ENCODE assay signal across 10 cellular contexts in genomic region chr6:29975561-29975907, GRCh38. TPM values are rescaled to one million over a fixed set of nuclear protein-coding genes. Genes with fewer than 3 reads are reported as not detected.
DNase-seq lines count a peak whose midpoint lies in the region; ATAC-seq, FAIRE-seq and TF ChIP-seq lines count a peak whose summit lies in the region.
"Had no signal": no experiment of that assay in that cellular context is flagged by ENCODE, and none has a peak within 500 bp of the region (broad histone marks: within the 10 kb centered on the region; RNA-seq: fewer than 3 reads in every experiment).

No MANE protein-coding gene starts in this region.

- H3K4me3 Mint-ChIP-seq in astrocyte (ENCODE audit: unreplicated experiment), result peak overlapping the region; percentile 80

- H3K4me3 ChIP-seq in astrocyte (ENCODE audit: insufficient read depth, low read depth, low read length), result no peak overlapping the region
- H3K4me3 ChIP-seq in lung, result peak overlapping the region; percentile 43

- H3K36me3 Mint-ChIP-seq in astrocyte (ENCODE audit: low read depth, unreplicated experiment), result peaks cover 3% of the 10 kb centered on the region

- no peaks in the 10 kb centered on the region for H3K79me2 ChIP-seq in astrocyte (ENCODE audit: insufficient read depth, low read length)

- H3K4me2 ChIP-seq in astrocyte (ENCODE audit: low read length), result peak overlapping the region; percentile 19

- peak; percentile 14 for DNase-seq in NCI-H82 (lab: John Stamatoyannopoulos, UW)
- DNase-seq in NCI-H82 treated with DMSO at 0.1 percent for 48 hours (lab: John Stamatoyannopoulos, UW; ENCODE audit: unreplicated experiment), result no peak
- DNase-seq in astrocyte (ENCODE audit: low read depth), result no peak
- DNase-seq in lung (ENCODE audit: low spot score), result no peak
- DNase-seq in stimulated activated naive CD8-positive, alpha-beta T cell treated with anti-CD3 and anti-CD28 coated beads, Interleukin-15, Interleukin-2, amounts not matched to agents 100 U/mL and 50 U/mL, for 24 hours, result peak; percentile 13
- DNase-seq: kidney glomerular epithelial cell had no signal

- no peak for TF ChIP-seq POLR2A in GM18505 (IDR thresholded peaks at IDR 0.05; ENCODE audit: borderline replicate concordance, extremely low read depth, insufficient read depth, insufficient read length)

- H3K4me1 ChIP-seq in astrocyte (ENCODE audit: insufficient read depth, low read length) (peaks cover 4% of the 10 kb centered on the region), lung (ENCODE audit: control insufficient read depth in 2 of 2, insufficient read depth in 2 of 2, low read length in 2 of 2) (peaks cover 0 to 6% of the 10 kb centered on the region in 2 donors)

- peaks cover 38% of the 10 kb centered on the region for H3K27me3 ChIP-seq in astrocyte (ENCODE audit: insufficient read depth, low read length)
- no peaks in the 10 kb centered on the region for H3K27me3 ChIP-seq in lung (ENCODE audit: control insufficient read depth, insufficient read depth)

- no peak overlapping the region for H3K27ac Mint-ChIP-seq in astrocyte (ENCODE audit: unreplicated experiment)

- peaks cover 58% of the 10 kb centered on the region for H3K27me3 Mint-ChIP-seq in astrocyte (ENCODE audit: low read depth, unreplicated experiment)

- FAIRE-seq in astrocyte (lab: Jason Lieb, UNC), result no peak
- FAIRE-seq: A549 had no signal

- H3K27ac ChIP-seq in astrocyte (ENCODE audit: low read depth, low read length), result no peak overlapping the region
- peak overlapping the region in 1 of 2 donors; percentile 13 for H3K27ac ChIP-seq in lung (ENCODE audit: low read depth in 1 of 2, low read length in 1 of 2)

- H3K36me3 ChIP-seq in astrocyte (ENCODE audit: insufficient read depth, low read length) (no peaks in the 10 kb centered on the region), lung (ENCODE audit: control insufficient read depth in 2 of 2, insufficient read depth in 2 of 2, low read length in 2 of 2) (no peaks in the 10 kb centered on the region)

- H3K9me3 ChIP-seq in astrocyte (ENCODE audit: insufficient read depth, low read depth, low read length) (no peaks in the 10 kb centered on the region), lung (ENCODE audit: control insufficient read depth in 2 of 2, insufficient read depth in 1 of 2, low read length in 1 of 2) (no peaks in the 10 kb centered on the region)
- H3K9me3 ChIP-seq: A549 had no signal

- H3K9me3 Mint-ChIP-seq in astrocyte (ENCODE audit: unreplicated experiment), result peaks cover 3% of the 10 kb centered on the region

- no peak overlapping the region for H3K9ac ChIP-seq in astrocyte (ENCODE audit: low read length)

- TF ChIP-seq CTCF in astrocyte (IDR thresholded peaks at IDR 0.05; ENCODE audit: insufficient read depth, low read depth, low read length) (no peak), lung (IDR thresholded peaks at IDR 0.05; ENCODE audit: control extremely low read depth, extremely low read depth) (no peak)

- H4K20me1 ChIP-seq in astrocyte (ENCODE audit: insufficient read depth, low read length), result peaks cover 5% of the 10 kb centered on the region

- H3K4me1 Mint-ChIP-seq in astrocyte (ENCODE audit: low read depth, unreplicated experiment), result peaks cover 9% of the 10 kb centered on the region

- WGBS in lung, 2 donors, result 5 to 12% methylated on average over 25 of the region's 25 CpGs

- ATAC-seq in lung (ENCODE audit: insufficient read depth, low FRiP score) (no peak), HG03045 (IDR thresholded peaks at IDR 0.05; ENCODE audit: unreplicated experiment) (no peak), HG02973 (IDR thresholded peaks at IDR 0.05; ENCODE audit: unreplicated experiment) (no peak), GM18505 (IDR thresholded peaks at IDR 0.05; ENCODE audit: unreplicated experiment) (no peak)
- no peak for ATAC-seq in stimulated activated naive CD8-positive, alpha-beta T cell treated with anti-CD3 and anti-CD28 coated beads, Interleukin-15, Interleukin-2, amounts not matched to agents 100 U/mL and 50 U/mL, for 24 hours

- peak overlapping the region; percentile 24 for H2AFZ ChIP-seq in astrocyte (ENCODE audit: low read depth, low read length)

RNA-seq across cellular contexts. Expression of gene HLA-A, which starts 33.2 kb away (rescaled TPM):
- total RNA-seq in astrocyte (327 and 501 TPM in 2 replicates), lung (100 to 1,000 TPM; 320 to 577 TPM)
- 1,000 to 10,000 TPM in 1 of 2 donors, 100 to 1,000 TPM in 1; 845 to 3,222 TPM for polyA plus RNA-seq in lung

Comparison
In these comparisons a context has a peak if more than half of its experiments do, and no peak if none do; other contexts are left out.
1. DNase-seq: peak in NCI-H82 (single experiment) and stimulated activated naive CD8-positive, alpha-beta T cell treated with anti-CD3 and anti-CD28 coated beads, Interleukin-15, Interleukin-2, amounts not matched to agents 100 U/mL and 50 U/mL, for 24 hours (single experiment); none in NCI-H82 treated with DMSO at 0.1 percent for 48 hours (single experiment), astrocyte (single experiment) and lung (single experiment).